ENCODE assay signal across 1 cellular context in genomic region chr2:97845818-97846217, GRCh38.
TF ChIP-seq lines count a peak whose summit lies in the region.

No MANE protein-coding gene starts in this region.

TF ChIP-seq in HepG2, 621 proteins besides CTCF, POLR2A, EP300 and RAD21 (continued from another document):
- TF ChIP-seq THRA (CRISPR knock-in tag; IDR thresholded peaks at IDR 0.05; ENCODE audit: borderline replicate concordance) (no peak), HNRNPK (IDR thresholded peaks at IDR 0.05; ENCODE audit: low read depth, low read length, poor library complexity, severe bottlenecking) (no peak)
